ENCODE assay signal across 2 cellular contexts in genomic region chr20:29884322-29884721, GRCh38.
A peak's percentile ranks its signal among the peaks of the same experiment; 100 is the strongest.
TF ChIP-seq lines count a peak whose summit lies in the region.
"Not testable (repeated sequence)": the region's sequence is repeated elsewhere in the genome, so short reads cannot be mapped to it uniquely, and the experiment has no call there.

No MANE protein-coding gene starts in this region.

TF ChIP-seq in K562, 482 proteins besides CTCF, POLR2A, EP300 and RAD21 (continued from another document and continues in another):
- TF ChIP-seq MITF (IDR thresholded peaks at IDR 0.05) (peak; percentile 70), CTBP1 (IDR thresholded peaks at IDR 0.05; ENCODE audit: borderline replicate concordance) (peak; percentile 83), CBX1 (IDR thresholded peaks at IDR 0.05; ENCODE audit: low read depth) (0 out of 2 replicates have a peak, but pooled peaks have one; percentile 39), RCOR1 (IDR thresholded peaks at IDR 0.05; ENCODE audit: borderline replicate concordance in 1 of 2, low read depth in 2 of 2, low read length in 2 of 2) (peak; percentile 69 to 88; a peak in 3 of 4 replicates), SMARCC2 (IDR thresholded peaks at IDR 0.05; ENCODE audit: low read depth) (peak; percentile 59; the same call in 1 of the 2 replicates), TCF3 (CRISPR knock-in tag; IDR thresholded peaks at IDR 0.05) (peak; percentile 89), ARNT (IDR thresholded peaks at IDR 0.05) (0 out of 4 replicates have a peak, but pooled peaks of 1 of the 2 experiments have one; percentile 42), DMBX1 (CRISPR knock-in tag; IDR thresholded peaks at IDR 0.05; ENCODE audit: borderline replicate concordance) (peak; percentile 78; the same call in 1 of the 2 replicates), NONO (IDR thresholded peaks at IDR 0.05; ENCODE audit: low read depth in 2 of 2, low read length in 1 of 2) (0 out of 4 replicates have a peak, but pooled peaks of 1 of the 2 experiments have one; percentile 52), ATF1 (tag; IDR thresholded peaks at IDR 0.05) (peak; percentile 37; the same call in 1 of the 2 replicates), CHAMP1 (IDR thresholded peaks at IDR 0.05) (peak; percentile 42; the same call in 1 of the 2 replicates), HDAC1 (IDR thresholded peaks at IDR 0.05) (peak in 1 of 2 experiments; percentile 50; a peak in 2 of 4 replicates), FOXJ2 (tag; IDR thresholded peaks at IDR 0.05) (peak; percentile 67), SMARCE1 (IDR thresholded peaks at IDR 0.05) (peak; percentile 81), TEAD1 (CRISPR knock-in tag; IDR thresholded peaks at IDR 0.05) (peak in 1 of 2 experiments; percentile 79; a peak in 3 of 4 replicates), GATAD2A (IDR thresholded peaks at IDR 0.05) (0 out of 2 replicates have a peak, but pooled peaks have one; percentile 19), ZNF766 (CRISPR knock-in tag; conservative IDR thresholded peaks at IDR 0.05) (peak; percentile 80; the same call in 1 of the 2 replicates), DPF2 (IDR thresholded peaks at IDR 0.05) (peak; percentile 86), KLF16 (IDR thresholded peaks at IDR 0.05) (peak; percentile 89), PKNOX1 (IDR thresholded peaks at IDR 0.05) (peak; percentile 43; the same call in 1 of the 2 replicates), CBFA2T3 (IDR thresholded peaks at IDR 0.05) (peak; percentile 92), L3MBTL2 (IDR thresholded peaks at IDR 0.05) (0 out of 2 replicates have a peak, but pooled peaks have one; percentile 19), MAZ (CRISPR knock-in tag; conservative IDR thresholded peaks at IDR 0.05 in 1 of 2, IDR thresholded peaks at IDR 0.05 in 1 of 2) (peak; percentile 17 to 60; a peak in 3 of 4 replicates), TEAD4 (IDR thresholded peaks at IDR 0.05; ENCODE audit: low read length) (peak; percentile 84), ZNF24 (IDR thresholded peaks at IDR 0.05) (0 out of 2 replicates have a peak, but pooled peaks have one; percentile 42), SPI1 (IDR thresholded peaks at IDR 0.05; ENCODE audit: borderline replicate concordance, low read depth, low read length) (peak; percentile 96), RBBP5 (IDR thresholded peaks at IDR 0.05; ENCODE audit: borderline replicate concordance, insufficient read depth, low read length, poor library complexity, severe bottlenecking) (peak; percentile 59), ZNF41 (CRISPR knock-in tag; conservative IDR thresholded peaks at IDR 0.05) (peak; percentile 65; the same call in 1 of the 2 replicates), LEF1 (IDR thresholded peaks at IDR 0.05) (peak; percentile 93), ETV1 (tag; conservative IDR thresholded peaks at IDR 0.05; ENCODE audit: low read depth) (0 out of 2 replicates have a peak, but pooled peaks have one; percentile 20)
- TF ChIP-seq, protein P1, sequence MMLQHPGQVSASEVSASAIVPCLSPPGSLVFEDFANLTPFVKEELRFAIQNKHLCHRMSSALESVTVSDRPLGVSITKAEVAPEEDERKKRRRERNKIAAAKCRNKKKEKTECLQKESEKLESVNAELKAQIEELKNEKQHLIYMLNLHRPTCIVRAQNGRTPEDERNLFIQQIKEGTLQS (IDR thresholded peaks at IDR 0.05) = peak; percentile 25; the same call in 1 of the 2 replicates
- TF ChIP-seq, protein P1 (CRISPR knock-in tag; conservative IDR thresholded peaks at IDR 0.05) = not testable (repeated sequence)
- not testable (repeated sequence) for TF ChIP-seq ATF1 (CRISPR knock-in tag; IDR thresholded peaks at IDR 0.05); TEAD4 (CRISPR knock-in tag; IDR thresholded peaks at IDR 0.05; ENCODE audit: borderline replicate concordance)

TF ChIP-seq in HepG2, 621 proteins besides CTCF, POLR2A, EP300 and RAD21 (continued from another document):
- TF ChIP-seq ZNF281 (CRISPR knock-in tag; IDR thresholded peaks at IDR 0.05; ENCODE audit: borderline replicate concordance) = peak; percentile 61; the same call in 1 of the 2 replicates
